In genomic region chr13:47999973-48000372, GRCh38 we compare ENCODE assay signal across 8 cellular contexts. TPM values are rescaled to one million over a fixed set of nuclear protein-coding genes. Genes with fewer than 3 reads are reported as not detected.
DNase-seq lines count a peak whose midpoint lies in the region; ATAC-seq and TF ChIP-seq lines count a peak whose summit lies in the region.

No MANE protein-coding gene starts in this region.

- H3K9me2 ChIP-seq in HCT116 (ENCODE audit: insufficient read depth) = no peaks in the 10 kb centered on the region

- H2AFZ ChIP-seq in HCT116 (ENCODE audit: low read depth, low read length, poor library complexity, severe bottlenecking) (no peak overlapping the region), smooth muscle cell (ENCODE audit: low read depth) (no peak overlapping the region)

- no peak for DNase-seq in HCT116 (ENCODE audit: low read depth, low spot score)
- no peak for DNase-seq in WTC11 (ENCODE audit: low spot score)
- DNase-seq in right cardiac atrium = no peak
- DNase-seq in smooth muscle cell (lab: John Stamatoyannopoulos, UW; ENCODE audit: unreplicated experiment) = no peak
- no peak for DNase-seq in NCI-H82 treated with DMSO at 0.1 percent for 48 hours (lab: John Stamatoyannopoulos, UW; ENCODE audit: unreplicated experiment)
- DNase-seq in kidney tubule cell (ENCODE audit: low spot score) = no peak
- no peak for DNase-seq in hepatic stellate cell (ENCODE audit: low spot score)
- DNase-seq in stimulated activated naive CD4-positive, alpha-beta T cell treated with Interleukin-2 at 50 U/mL for 16 hours (lab: John Stamatoyannopoulos, UW) = no peak

- H3K4me1 Mint-ChIP-seq in WTC11 = peaks cover 45% of the 10 kb centered on the region

- H3K4me2 ChIP-seq in HCT116 (ENCODE audit: low read length) = peak overlapping the region; percentile 83
- H3K4me2 ChIP-seq in smooth muscle cell = peak overlapping the region; percentile 89

- H3K9me3 ChIP-seq in HCT116 (ENCODE audit: control insufficient read depth in 1 of 2, insufficient read depth in 1 of 2, low read depth in 1 of 2, low read length in 2 of 2) (no peaks in the 10 kb centered on the region), right cardiac atrium (ENCODE audit: control insufficient read depth, low read length) (no peaks in the 10 kb centered on the region), smooth muscle cell (replicated peaks; ENCODE audit: low read depth) (no peaks in the 10 kb centered on the region)

- H3K27me3 ChIP-seq in HCT116 (ENCODE audit: insufficient read depth, low read length) = no peaks in the 10 kb centered on the region
- H3K27me3 ChIP-seq in right cardiac atrium (ENCODE audit: control insufficient read depth, insufficient read depth) = no peaks in the 10 kb centered on the region
- H3K27me3 ChIP-seq in smooth muscle cell (ENCODE audit: low read depth) = no peaks in the 10 kb centered on the region

- no peak for TF ChIP-seq POLR2A in HCT116 (IDR thresholded peaks at IDR 0.05; ENCODE audit: borderline replicate concordance, extremely low read depth, insufficient read depth, insufficient read length)

- peak overlapping the region; percentile 84 for H3K9ac ChIP-seq in HCT116 (ENCODE audit: low read length)
- peak overlapping the region; percentile 85 for H3K9ac ChIP-seq in smooth muscle cell (ENCODE audit: low read depth)

- H3K9me3 Mint-ChIP-seq in WTC11 = no peaks in the 10 kb centered on the region

- no peaks in the 10 kb centered on the region for H3K27me3 Mint-ChIP-seq in WTC11 (ENCODE audit: low read depth)

- H3K4me1 ChIP-seq in HCT116 (ENCODE audit: control insufficient read depth in 1 of 2, insufficient read depth in 2 of 2, low read length in 2 of 2) (peaks cover 10 to 17% of the 10 kb centered on the region in 2 experiments), right cardiac atrium (ENCODE audit: control insufficient read depth, insufficient read depth, low read length) (no peaks in the 10 kb centered on the region), smooth muscle cell (ENCODE audit: low read depth) (peaks cover 8% of the 10 kb centered on the region)

- BruUV-seq in HCT116 (replicated peaks; lab: Mats Ljungman, UMichigan) = no TSS peak

- 40% methylated on average over 5 of the region's 5 CpGs for WGBS in right cardiac atrium
- 67% methylated on average over 5 of the region's 5 CpGs for WGBS in smooth muscle cell (ENCODE audit: low lambda C conversion rate)

- H3K36me3 ChIP-seq in HCT116 (ENCODE audit: control insufficient read depth in 1 of 2, insufficient read depth in 2 of 2, low read length in 2 of 2) (no peaks in the 10 kb centered on the region), smooth muscle cell (ENCODE audit: low read depth) (no peaks in the 10 kb centered on the region)

- H3K27ac ChIP-seq in HCT116 (ENCODE audit: low read depth, low read length) = no peak overlapping the region
- no peak overlapping the region for H3K27ac ChIP-seq in right cardiac atrium (ENCODE audit: low read length)
- no peak overlapping the region for H3K27ac ChIP-seq in smooth muscle cell (ENCODE audit: low read depth)

- no peaks in the 10 kb centered on the region for H4K20me1 ChIP-seq in HCT116 (ENCODE audit: insufficient read depth)
- H4K20me1 ChIP-seq in smooth muscle cell (ENCODE audit: low read depth) = peaks cover 5% of the 10 kb centered on the region

- POLR2A ChIA-PET in HCT116 (lab: Charles Lee) = no interaction called here
- POLR2A ChIA-PET in WTC11 (lab: Charles Lee) = no interaction called here

- peaks cover 55% of the 10 kb centered on the region for H3K79me2 ChIP-seq in HCT116 (ENCODE audit: insufficient read depth, low read length)
- H3K79me2 ChIP-seq in smooth muscle cell (ENCODE audit: low read depth) = peaks cover 56% of the 10 kb centered on the region

- CTCF ChIA-PET in HCT116 (lab: Charles Lee) = no interaction called here
- CTCF ChIA-PET in WTC11 (lab: Charles Lee) = interaction anchor here (2.4 kb wide), 1 partner anchor 38 kb away, joined by 21 read pairs; the partner anchor contains the start of gene NUDT15

- H3K4me3 ChIP-seq in HCT116 (replicated peaks in 1 of 2; ENCODE audit: low read depth in 1 of 2, low read length in 2 of 2) = peak overlapping the region; percentile 88 to 97
- peak overlapping the region; percentile 66 for H3K4me3 ChIP-seq in right cardiac atrium (ENCODE audit: low read length)
- peak overlapping the region; percentile 91 for H3K4me3 ChIP-seq in smooth muscle cell

- H3K4me3 Mint-ChIP-seq in WTC11 = peak overlapping the region; percentile 79

- peaks cover 15% of the 10 kb centered on the region for H3K36me3 Mint-ChIP-seq in WTC11

- intact Hi-C loops in HCT116 (cut with micrococcal nuclease) (no loop called here), right cardiac atrium (cut with DNase I) (no loop called here)

- no peak for TF ChIP-seq CTCF in HCT116 (IDR thresholded peaks at IDR 0.05 in 2 of 3, conservative IDR thresholded peaks at IDR 0.05 in 1 of 3; ENCODE audit: borderline replicate concordance in 1 of 3, insufficient read depth in 1 of 3, low read depth in 2 of 3, low read length in 2 of 3)
- TF ChIP-seq CTCF in WTC11 (IDR thresholded peaks at IDR 0.05) = no peak
- TF ChIP-seq CTCF in smooth muscle cell (IDR thresholded peaks at IDR 0.05; ENCODE audit: borderline replicate concordance, insufficient read depth, poor library complexity, severe bottlenecking) = no peak

- no peak for ATAC-seq in HCT116
- ATAC-seq in WTC11 = no peak
- no peak for ATAC-seq in right cardiac atrium

- no peak for TF ChIP-seq RAD21 in HCT116 (IDR thresholded peaks at IDR 0.05; ENCODE audit: low read depth)

- H3F3A ChIP-seq in smooth muscle cell (ENCODE audit: low read depth) = no peaks in the 10 kb centered on the region

- no peak overlapping the region for H3K27ac Mint-ChIP-seq in WTC11

- RAD21 ChIA-PET in HCT116 (lab: Charles Lee; ENCODE audit: low non-redundant PET in 1 of 2, low total read pairs in 2 of 2, uncharacterized antibody in 2 of 2, unreplicated experiment in 2 of 2) = no interaction called here

TF ChIP-seq in HCT116, 20 proteins besides CTCF, POLR2A, EP300 and RAD21 (continues in another document):
- TF ChIP-seq EZH2 (IDR thresholded peaks at IDR 0.05) = no peak
- no peak for TF ChIP-seq EGR1 (IDR thresholded peaks at IDR 0.05; ENCODE audit: low read depth)
- no peak for TF ChIP-seq ATF3 (IDR thresholded peaks at IDR 0.05)
- TF ChIP-seq SIN3A (IDR thresholded peaks at IDR 0.05; ENCODE audit: low read depth) = no peak
- no peak for TF ChIP-seq FOSL1 (IDR thresholded peaks at IDR 0.05; ENCODE audit: low read depth)
- no peak for TF ChIP-seq SP1 (IDR thresholded peaks at IDR 0.05; ENCODE audit: low read depth)
- TF ChIP-seq TCF7L2 (IDR thresholded peaks at IDR 0.05; ENCODE audit: borderline replicate concordance, extremely low read depth, insufficient read depth, insufficient read length) = no peak
- no peak for TF ChIP-seq EZH2phosphoT487 (IDR thresholded peaks at IDR 0.05; ENCODE audit: borderline replicate concordance)
- no peak for TF ChIP-seq SRF (IDR thresholded peaks at IDR 0.05; ENCODE audit: low read depth)
- TF ChIP-seq ZNF274 (IDR thresholded peaks at IDR 0.05; ENCODE audit: low read depth, low read length) = no peak
- TF ChIP-seq CBX3 (IDR thresholded peaks at IDR 0.05; ENCODE audit: low read depth) = no peak
- no peak for TF ChIP-seq MAX (IDR thresholded peaks at IDR 0.05)
- TF ChIP-seq JUND (IDR thresholded peaks at IDR 0.05) = no peak

TF ChIP-seq in WTC11, 78 proteins besides CTCF, POLR2A, EP300 and RAD21 (continues in another document):
- TF ChIP-seq SP1 (CRISPR knock-in tag; conservative IDR thresholded peaks at IDR 0.05) = no peak
- no peak for TF ChIP-seq ZNF232 (CRISPR knock-in tag; IDR thresholded peaks at IDR 0.05)
- TF ChIP-seq FOXK1 (CRISPR knock-in tag; IDR thresholded peaks at IDR 0.05) = no peak
- no peak for TF ChIP-seq ATF3 (CRISPR knock-in tag; conservative IDR thresholded peaks at IDR 0.05)
- TF ChIP-seq NR1H2 (CRISPR knock-in tag; IDR thresholded peaks at IDR 0.05) = no peak
- TF ChIP-seq SOX15 (CRISPR knock-in tag; IDR thresholded peaks at IDR 0.05) = no peak
- no peak for TF ChIP-seq STAT6 (CRISPR knock-in tag; conservative IDR thresholded peaks at IDR 0.05; ENCODE audit: low read depth)

RNA-seq across cellular contexts. Expression of gene SUCLA2, which starts 1.1 kb away (rescaled TPM):
- total RNA-seq in HCT116 (2021; ENCODE audit: unreplicated experiment) (39.1 TPM), WTC11 (2021) (47.6 to 66.8 TPM (median 51.1 TPM) in 3 replicates), right cardiac atrium (100 to 1,000 TPM in 1 of 4 donors, 10 to 100 TPM in 3; 84.6 to 103 (median 95.2) TPM), smooth muscle cell (62.0 and 63.0 TPM in 2 replicates)
- 18.0 and 21.9 TPM in 2 replicates for polyA plus RNA-seq in HCT116 (2012)
- polyA plus RNA-seq in right cardiac atrium (74.6 TPM), smooth muscle cell (43.5 and 48.3 TPM in 2 replicates)

RNA-seq across cellular contexts. Expression of gene NUDT15, which starts 37.6 kb away (rescaled TPM):
- total RNA-seq in HCT116 (2021; ENCODE audit: unreplicated experiment) (38.6 TPM), WTC11 (2021) (42.8 to 48.8 TPM (median 45.6 TPM) in 3 replicates), right cardiac atrium (10 to 100 TPM in 1 of 4 donors, 1 to 10 TPM in 3; 8.0 to 10.6 (median 9.1) TPM), smooth muscle cell (6.9 and 7.6 TPM in 2 replicates)
- 12.1 and 19.1 TPM in 2 replicates for polyA plus RNA-seq in HCT116 (2012)
- polyA plus RNA-seq in right cardiac atrium (13.6 TPM), smooth muscle cell (16.0 and 17.4 TPM in 2 replicates)
